In the genomic region with DNA sequence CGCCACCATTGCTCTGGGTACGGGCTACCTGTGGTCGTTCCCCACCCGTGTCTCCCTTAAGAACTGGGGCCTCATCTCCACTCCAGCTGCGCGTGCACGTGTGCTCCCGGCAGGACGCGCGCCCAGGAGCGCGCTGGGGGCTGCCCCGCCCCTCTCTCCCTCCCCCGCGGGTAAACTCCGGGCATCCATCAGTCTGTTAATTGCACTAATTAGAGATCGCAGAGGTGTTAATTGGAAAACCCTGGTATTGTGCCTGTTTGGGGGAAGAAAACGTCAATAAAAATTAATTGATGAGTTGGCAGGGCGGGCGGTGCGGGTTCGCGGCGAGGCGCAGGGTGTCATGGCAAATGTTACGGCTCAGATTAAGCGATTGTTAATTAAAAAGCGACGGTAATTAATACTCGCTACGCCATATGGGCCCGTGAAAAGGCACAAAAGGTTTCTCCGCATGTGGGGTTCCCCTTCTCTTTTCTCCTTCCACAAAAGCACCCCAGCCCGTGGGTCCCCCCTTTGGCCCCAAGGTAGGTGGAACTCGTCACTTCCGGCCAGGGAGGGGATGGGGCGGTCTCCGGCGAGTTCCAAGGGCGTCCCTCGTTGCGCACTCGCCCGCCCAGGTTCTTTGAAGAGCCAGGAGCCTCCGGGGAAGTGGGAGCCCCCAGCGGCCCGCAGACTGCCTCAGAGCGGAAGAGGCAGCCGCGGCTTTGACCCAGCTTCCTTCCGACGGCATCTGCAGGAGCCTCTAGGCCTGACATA, we compare ENCODE assay signal across 8 cellular contexts. TPM values are rescaled to one million over a fixed set of nuclear protein-coding genes. Genes with fewer than 3 reads are reported as not detected.
DNase-seq lines count a peak whose midpoint lies in the region; FAIRE-seq and TF ChIP-seq lines count a peak whose summit lies in the region.

No MANE protein-coding gene starts in this region.

- H3K36me3 ChIP-seq in HUES64 (ENCODE audit: insufficient read depth, low read length) (no peaks in the 10 kb centered on the region), endothelial cell of umbilical vein (ENCODE audit: control insufficient read depth in 2 of 2, extremely low read depth in 1 of 2, insufficient read depth in 2 of 2, low read length in 2 of 2) (peaks cover 0 to under 1% of the 10 kb centered on the region in 2 experiments), testis (ENCODE audit: low read depth, missing control alignments) (no peaks in the 10 kb centered on the region)

- H3K27ac ChIP-seq in HUES64 (ENCODE audit: low read depth, low read length) (peak overlapping the region; percentile 61; the same call in 1 of the 2 replicates), endothelial cell of umbilical vein (ENCODE audit: insufficient read depth, low read depth, low read length) (no peak overlapping the region), testis (no peak overlapping the region)

- DNase-seq in GM19240 (ENCODE audit: insufficient read length, low spot score) (peak; percentile 84), endothelial cell of umbilical vein (ENCODE audit: low read depth, low spot score) (peak; percentile 22), neural crest cell (ENCODE audit: low read depth, low spot score) (no peak), testis (peak; percentile 54), RPMI8226 (no peak), cortex of kidney (lab: John Stamatoyannopoulos, UW) (no peak)
- peak; percentile 60 to 72 for DNase-seq in activated CD8-positive, alpha-beta memory T cell treated with anti-CD3 and anti-CD28 coated beads for 4 hours (ENCODE audit: low read depth in 2 of 2)

- H3K27me3 ChIP-seq in HUES64 (ENCODE audit: insufficient read depth, low read length): peaks cover 51% of the 10 kb centered on the region
- no peaks in the 10 kb centered on the region for H3K27me3 ChIP-seq in endothelial cell of umbilical vein (ENCODE audit: control insufficient read depth in 2 of 2, insufficient read depth in 2 of 2, low read length in 2 of 2)
- no peaks in the 10 kb centered on the region for H3K27me3 ChIP-seq in testis

- dilution Hi-C loops in endothelial cell of umbilical vein (cut with MboI; ENCODE audit: extremely low pct_ligation_motif_present, low sequenced_read_pairs): no loop called here

- BruUV-seq in endothelial cell of umbilical vein (replicated peaks; lab: Mats Ljungman, UMichigan): no TSS peak

- H3K4me1 Mint-ChIP-seq in neural crest cell: peaks cover 63% of the 10 kb centered on the region

- TF ChIP-seq POLR2A in endothelial cell of umbilical vein (IDR thresholded peaks at IDR 0.05; ENCODE audit: low read depth, low read length): no peak
- TF ChIP-seq POLR2A in testis (IDR thresholded peaks at IDR 0.05): no peak

- H3K9ac ChIP-seq in HUES64 (ENCODE audit: low read depth, low read length) (peak overlapping the region; percentile 57), endothelial cell of umbilical vein (replicated peaks; ENCODE audit: extremely low read depth, insufficient read depth, low read length) (no peak overlapping the region)

- H3K36me3 Mint-ChIP-seq in neural crest cell (ENCODE audit: low read depth): peaks cover 5% of the 10 kb centered on the region

- H3K9me3 Mint-ChIP-seq in neural crest cell: no peaks in the 10 kb centered on the region

- peak overlapping the region; percentile 20 for H3K4me2 ChIP-seq in endothelial cell of umbilical vein (ENCODE audit: insufficient read depth, low read length)

- no peaks in the 10 kb centered on the region for H3K9me1 ChIP-seq in endothelial cell of umbilical vein (replicated peaks; ENCODE audit: control insufficient read depth, extremely low read depth, insufficient read depth, low read length)

- H3K79me2 ChIP-seq in endothelial cell of umbilical vein (ENCODE audit: control insufficient read depth, insufficient read depth, low read length): no peaks in the 10 kb centered on the region

- H3K4me3 ChIP-seq in HUES64 (ENCODE audit: low read length): peak overlapping the region; percentile 81
- H3K4me3 ChIP-seq in endothelial cell of umbilical vein (replicated peaks in 1 of 3; ENCODE audit: insufficient read depth in 1 of 3, low read depth in 1 of 3, low read length in 3 of 3): peak overlapping the region; percentile 1 to 23 (median 9)
- H3K4me3 ChIP-seq in testis: peak overlapping the region; percentile 49 to 59

- intact Hi-C loops in endothelial cell of umbilical vein (cut with micrococcal nuclease) (loop anchor here (1.0 kb wide), 2 partner anchors 13 to 21 kb away; no protein-coding TSS in a partner anchor), testis (cut with DNase I; ENCODE audit: low total_unique reads) (no loop called here)

- 3% methylated on average over 53 of the region's 53 CpGs for WGBS in HUES64
- 21 to 29% methylated on average over 53 of the region's 53 CpGs for WGBS in testis, 2 donors

- peak overlapping the region; percentile 82 for H3K4me3 Mint-ChIP-seq in neural crest cell

- H3K4me1 ChIP-seq in HUES64 (ENCODE audit: insufficient read depth, low read length) (peaks cover 53% of the 10 kb centered on the region), endothelial cell of umbilical vein (ENCODE audit: control insufficient read depth, extremely low read depth, insufficient read depth, low read length) (peaks cover 8% of the 10 kb centered on the region), testis (no peaks in the 10 kb centered on the region)

- H3K9me3 ChIP-seq in HUES64 (ENCODE audit: insufficient read depth, low read depth, low read length) (no peaks in the 10 kb centered on the region), endothelial cell of umbilical vein (replicated peaks; ENCODE audit: control insufficient read depth, insufficient read depth, low read length) (no peaks in the 10 kb centered on the region), testis (no peaks in the 10 kb centered on the region)

- POLR2A ChIA-PET in endothelial cell of umbilical vein (lab: Charles Lee): no interaction called here

- H3K27ac Mint-ChIP-seq in neural crest cell (ENCODE audit: unreplicated experiment): no peak overlapping the region

- H3K27me3 Mint-ChIP-seq in neural crest cell (ENCODE audit: low read depth): no peaks in the 10 kb centered on the region

- peak; percentile 71 for FAIRE-seq in endothelial cell of umbilical vein (lab: Jason Lieb, UNC)

- TF ChIP-seq CTCF in endothelial cell of umbilical vein (IDR thresholded peaks at IDR 0.05; ENCODE audit: extremely low read depth in 1 of 2, insufficient read depth in 1 of 2, low read depth in 1 of 2, low read length in 2 of 2): no peak
- no peak for TF ChIP-seq CTCF in neural crest cell (conservative IDR thresholded peaks at IDR 0.05)
- no peak for TF ChIP-seq CTCF in testis (IDR thresholded peaks at IDR 0.05)

- H2AFZ ChIP-seq in endothelial cell of umbilical vein (ENCODE audit: low read depth, low read length): no peak overlapping the region

- no peaks in the 10 kb centered on the region for H4K20me1 ChIP-seq in endothelial cell of umbilical vein (replicated peaks; ENCODE audit: control insufficient read depth, extremely low read depth, insufficient read depth, low read length)

- CTCF ChIA-PET in endothelial cell of umbilical vein (lab: Charles Lee): interaction anchor here (1.1 to 1.3 kb wide), 2 partner anchors 10 to 19 kb away, joined by 3 read pairs; no protein-coding TSS in a partner anchor

TF ChIP-seq in endothelial cell of umbilical vein, 7 proteins besides CTCF, POLR2A, EP300 and RAD21:
- TF ChIP-seq MAX (IDR thresholded peaks at IDR 0.05; ENCODE audit: insufficient read depth, insufficient read length) (no peak), POLR2AphosphoS5 (IDR thresholded peaks at IDR 0.05; ENCODE audit: insufficient read depth, low read depth, low read length) (peak; percentile 32)
TF ChIP-seq in endothelial cell of umbilical vein: peak in this region for 1.

RNA-seq across cellular contexts. Expression of gene FOXP4, which starts 14.4 kb away (rescaled TPM):
- polyA plus RNA-seq in HUES64 (2013, experiment 1 of 2): 17.5 TPM
- polyA plus RNA-seq in HUES64 (2013, experiment 2 of 2): 21.1 TPM
- total RNA-seq in endothelial cell of umbilical vein: 23.9 and 24.4 TPM in 2 replicates
- 5.6 and 6.1 TPM in 2 replicates for polyA plus RNA-seq in endothelial cell of umbilical vein
- polyA plus RNA-seq in endothelial cell of umbilical vein (2011; cell fraction: cytosol; rRNA removed): 5.6 and 7.2 TPM in 2 replicates
- 7.6 and 7.8 TPM in 2 replicates for polyA plus RNA-seq in endothelial cell of umbilical vein (2011; cell fraction: nucleus; rRNA removed)
- 13.1 and 16.9 TPM in 2 replicates for polyA plus RNA-seq in endothelial cell of umbilical vein (2012)
- polyA minus RNA-seq in endothelial cell of umbilical vein: 3.0 and 4.0 TPM in 2 replicates
- polyA minus RNA-seq in endothelial cell of umbilical vein (2011; cell fraction: cytosol; rRNA and poly(A)+ RNA removed): 9.3 TPM
- 2.9 and 4.7 TPM in 2 replicates for polyA minus RNA-seq in endothelial cell of umbilical vein (2011; cell fraction: nucleus; rRNA and poly(A)+ RNA removed)
- total RNA-seq in neural crest cell: 57.9 and 62.4 TPM in 2 replicates
- total RNA-seq in testis: 10 to 100 TPM; 39.7 to 50.2 TPM
- 38.0 TPM for polyA plus RNA-seq in testis (ENCODE audit: insufficient read depth, low read depth, low replicate concordance)

Comparison
In these comparisons a context has a peak if more than half of its experiments do, and no peak if none do; other contexts are left out.
1. DNase-seq: peak in GM19240 (single experiment), activated CD8-positive, alpha-beta memory T cell treated with anti-CD3 and anti-CD28 coated beads for 4 hours (2 of 2), endothelial cell of umbilical vein (single experiment) and testis (single experiment); none in neural crest cell (single experiment), RPMI8226 (single experiment) and cortex of kidney (single experiment).
2. H3K4me3 ChIP-seq: peak in every context shown above with its lines; median percentile 81 in HUES64; 54 in testis; 9 in endothelial cell of umbilical vein.